ENCODE assay signal across 15 cellular contexts in the genomic region with DNA sequence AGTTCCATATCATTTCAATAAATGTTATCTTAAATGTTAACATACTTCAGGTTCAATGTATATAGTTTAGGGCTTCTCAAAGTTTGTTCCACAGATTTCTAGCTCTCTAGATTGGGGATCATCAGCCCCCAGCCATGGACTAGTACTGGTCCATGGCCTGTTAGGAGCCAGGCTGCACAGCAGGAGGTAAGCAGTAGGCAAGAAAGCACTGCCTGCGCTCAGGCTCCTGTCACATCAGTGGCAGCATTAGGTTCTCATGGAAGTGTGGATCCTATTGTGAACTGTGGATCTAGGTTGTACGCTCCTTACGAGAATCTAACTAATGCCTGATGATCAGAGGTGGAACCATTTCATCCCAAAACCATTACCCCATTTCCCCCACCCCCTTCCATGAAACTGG.
"Had no signal": no experiment of that assay in that cellular context is flagged by ENCODE, and none has a peak within 500 bp of the region (broad histone marks: within the 10 kb centered on the region; RNA-seq: fewer than 3 reads in every experiment).

No MANE protein-coding gene starts in this region.

- H3K4me3 Mint-ChIP-seq: brain; dendritic cell treated with granulocyte-macrophage colony-stimulating factor and Interleukin-4, amounts not matched to agents 40 ng/mL and 50 ng/mL, for 4 days had no signal

- DNase-seq: activated CD4-positive, alpha-beta T cell treated with anti-CD3 and anti-CD28 coated beads, Interleukin-2, amount 50 U/mL, for 1 hour; activated effector memory CD4-positive, alpha-beta T cell treated with anti-CD3 and anti-CD28 coated beads, Interleukin-2, amount 50 U/mL, for 16 hours; amygdala; erythroblast; hippocampal formation; left ventricle myocardium superior; mesenchymal stem cell; pancreas; RPMI8226; stimulated activated CD4-positive, alpha-beta T cell treated with anti-CD3 and anti-CD28 coated beads, Interleukin-15, amount 100 ng/mL, for 24 hours; stimulated activated CD4-positive, alpha-beta T cell treated with anti-CD3 and anti-CD28 coated beads, Interleukin-4, amount 100 ng/mL, for 4 hours had no signal

- H3K27ac Mint-ChIP-seq: brain; dendritic cell treated with granulocyte-macrophage colony-stimulating factor and Interleukin-4, amounts not matched to agents 40 ng/mL and 50 ng/mL, for 4 days had no signal

- ATAC-seq: left ventricle myocardium superior, pancreas had no signal

- H3K9me3 ChIP-seq: pancreas, tibial nerve had no signal

- H3K27me3 ChIP-seq: pancreas, tibial nerve had no signal

- H3K27ac ChIP-seq: pancreas, tibial nerve, VCaP had no signal

- H3K36me3 ChIP-seq: pancreas, tibial nerve had no signal

- H3K4me3 ChIP-seq: pancreas, tibial nerve had no signal

- H3K27me3 Mint-ChIP-seq: brain; dendritic cell treated with granulocyte-macrophage colony-stimulating factor and Interleukin-4, amounts not matched to agents 40 ng/mL and 50 ng/mL, for 4 days had no signal

- H3K36me3 Mint-ChIP-seq: brain had no signal

- H3K4me1 ChIP-seq: pancreas had no signal

- H3K9me3 Mint-ChIP-seq: brain; dendritic cell treated with granulocyte-macrophage colony-stimulating factor and Interleukin-4, amounts not matched to agents 40 ng/mL and 50 ng/mL, for 4 days had no signal
